4 cellular contexts compared by ENCODE assay signal in genomic region chr22:32157632-32158031, GRCh38. TPM values are rescaled to one million over a fixed set of nuclear protein-coding genes. Genes with fewer than 3 reads are reported as not detected.
"Had no signal": no experiment of that assay in that cellular context is flagged by ENCODE, and none has a peak within 500 bp of the region (broad histone marks: within the 10 kb centered on the region; RNA-seq: fewer than 3 reads in every experiment).

No MANE protein-coding gene starts in this region.

RNA-seq across cellular contexts. Expression of gene C22orf42, which starts 1.5 kb away (rescaled TPM):
- total RNA-seq: H9, HT-29, IMR-90, K562 had no signal
- polyA plus RNA-seq: IMR-90, K562 had no signal

RNA-seq across cellular contexts. Expression of gene RFPL2, which starts 47.2 kb away (rescaled TPM):
- total RNA-seq: H9, HT-29, IMR-90, K562 had no signal
- polyA plus RNA-seq: IMR-90, K562 had no signal
